In genomic region chr9:91422832-91423711, GRCh38 we compare ENCODE assay signal across 8 cellular contexts. TPM values are rescaled to one million over a fixed set of nuclear protein-coding genes. Genes with fewer than 3 reads are reported as not detected.
DNase-seq lines count a peak whose midpoint lies in the region; ATAC-seq and TF ChIP-seq lines count a peak whose summit lies in the region.

No MANE protein-coding gene starts in this region.

- DNase-seq in AG08395 (ENCODE audit: low spot score): peak; percentile 35
- DNase-seq in NCI-H748 treated with DMSO at 0.1 percent for 48 hours (lab: John Stamatoyannopoulos, UW): peak; percentile 28
- DNase-seq in activated T-cell treated with anti-CD3 and anti-CD28 coated beads, Interleukin-2, amount 50 U/mL, for 72 hours: peak; percentile 57 to 67
- DNase-seq in esophagus muscularis mucosa (ENCODE audit: extremely low spot score): peak; percentile 95
- DNase-seq in substantia nigra (lab: John Stamatoyannopoulos, UW): peak in 39 of 49 donors; percentile 14 to 75 (median 47)

- peak overlapping the region; percentile 91 to 99 for H3K4me3 Mint-ChIP-seq in activated T-cell treated with anti-CD3 and anti-CD28 coated beads, Interleukin-2, amount 50 U/mL, for 72 hours

- H3K27ac ChIP-seq in esophagus muscularis mucosa (replicated peaks in 1 of 4): peak overlapping the region; percentile 91 to 99 (median 94)
- H3K27ac ChIP-seq in muscle layer of duodenum (ENCODE audit: low read length): peak overlapping the region; percentile 98
- peak overlapping the region; percentile 71 for H3K27ac ChIP-seq in substantia nigra (ENCODE audit: low read depth, low read length, poor library complexity, severe bottlenecking)

- H3K27me3 Mint-ChIP-seq in activated T-cell treated with anti-CD3 and anti-CD28 coated beads, Interleukin-2, amount 50 U/mL, for 72 hours (ENCODE audit: low read depth): no peaks in the 10 kb centered on the region

- H3K27me3 ChIP-seq in esophagus muscularis mucosa: no peaks in the 10 kb centered on the region
- no peaks in the 10 kb centered on the region for H3K27me3 ChIP-seq in muscle layer of duodenum (ENCODE audit: low read depth, low read length)

- H3K9me3 Mint-ChIP-seq in activated T-cell treated with anti-CD3 and anti-CD28 coated beads, Interleukin-2, amount 50 U/mL, for 72 hours: no peaks in the 10 kb centered on the region

- H3K9me3 ChIP-seq in esophagus muscularis mucosa (no peaks in the 10 kb centered on the region), muscle layer of duodenum (ENCODE audit: control insufficient read depth in 1 of 2, low read length in 2 of 2) (no peaks in the 10 kb centered on the region)

- WGBS in esophagus muscularis mucosa: under 1% methylated on average over 32 of the region's 74 CpGs

- H3K36me3 Mint-ChIP-seq in activated T-cell treated with anti-CD3 and anti-CD28 coated beads, Interleukin-2, amount 50 U/mL, for 72 hours (ENCODE audit: insufficient read depth in 2 of 2): peaks cover 29 to 40% of the 10 kb centered on the region in 2 donors

- peak; percentile 88 for TF ChIP-seq EP300 in esophagus muscularis mucosa (IDR thresholded peaks at IDR 0.05)

- H3K4me3 ChIP-seq in esophagus muscularis mucosa (peak overlapping the region; percentile 61 to 90 (median 82)), muscle layer of duodenum (ENCODE audit: low read depth in 1 of 2, low read length in 2 of 2) (peak overlapping the region; percentile 79 to 87)

- ATAC-seq in GM18858 (IDR thresholded peaks at IDR 0.05; ENCODE audit: unreplicated experiment) (peak; percentile 37), HG03066 (IDR thresholded peaks at IDR 0.05; ENCODE audit: low read depth, unreplicated experiment) (peak; percentile 10)
- ATAC-seq in activated T-cell treated with anti-CD3 and anti-CD28 coated beads, Interleukin-2, amount 50 U/mL, for 72 hours (replicated peaks in 1 of 2): peak; percentile 4 to 12

- intact Hi-C loops in esophagus muscularis mucosa (cut with DNase I): loop anchor here (2.0 to 5.0 kb wide), 2 partner anchors 61 to 230 kb away; partner anchors contain the start of gene AUH

- peak; percentile 42 for TF ChIP-seq POLR2A in esophagus muscularis mucosa (IDR thresholded peaks at IDR 0.05; ENCODE audit: low read depth)

- H3K4me1 ChIP-seq in esophagus muscularis mucosa (peaks cover 15 to 58% (median 51%) of the 10 kb centered on the region in 4 donors), muscle layer of duodenum (ENCODE audit: control insufficient read depth in 1 of 2, insufficient read depth in 2 of 2, low read length in 2 of 2) (peaks cover 9 to 13% of the 10 kb centered on the region in 2 donors)

- H3K4me1 Mint-ChIP-seq in activated T-cell treated with anti-CD3 and anti-CD28 coated beads, Interleukin-2, amount 50 U/mL, for 72 hours (ENCODE audit: low read depth): peaks cover 57% of the 10 kb centered on the region

- H3K36me3 ChIP-seq in esophagus muscularis mucosa: no peaks in the 10 kb centered on the region
- peaks cover 0 to 27% of the 10 kb centered on the region in 2 donors for H3K36me3 ChIP-seq in muscle layer of duodenum (ENCODE audit: control insufficient read depth in 1 of 2, insufficient read depth in 2 of 2, low read length in 2 of 2)

- peak overlapping the region; percentile 97 for H3K27ac Mint-ChIP-seq in activated T-cell treated with anti-CD3 and anti-CD28 coated beads, Interleukin-2, amount 50 U/mL, for 72 hours

- peak in 1 of 3 experiments; percentile 47 for TF ChIP-seq CTCF in esophagus muscularis mucosa (IDR thresholded peaks at IDR 0.05)

RNA-seq across cellular contexts. Expression of gene NFIL3, which starts 0.6 kb away (rescaled TPM):
- 100 to 1,000 TPM; 208 to 246 TPM for total RNA-seq in activated T-cell treated with anti-CD3 and anti-CD28 coated beads, Interleukin-2, amount 50 U/mL, for 72 hours
- 100 to 1,000 TPM in 1 of 4 donors, 10 to 100 TPM in 3; 16.6 to 116 (median 27.9) TPM for total RNA-seq in esophagus muscularis mucosa

Comparison
In these comparisons a context has a peak if more than half of its experiments do, and no peak if none do; other contexts are left out.
1. Peak in every context shown above with its lines: DNase-seq, ATAC-seq, H3K4me3 ChIP-seq and H3K27ac ChIP-seq.
2. DNase-seq: peak in every context shown above with its lines; median percentile 95 in esophagus muscularis mucosa; 62 in activated T-cell treated with anti-CD3 and anti-CD28 coated beads, Interleukin-2, amount 50 U/mL, for 72 hours; 47 in substantia nigra; 35 in AG08395; 28 in NCI-H748 treated with DMSO at 0.1 percent for 48 hours.